2 cellular contexts compared by ENCODE assay signal in the genomic region with DNA sequence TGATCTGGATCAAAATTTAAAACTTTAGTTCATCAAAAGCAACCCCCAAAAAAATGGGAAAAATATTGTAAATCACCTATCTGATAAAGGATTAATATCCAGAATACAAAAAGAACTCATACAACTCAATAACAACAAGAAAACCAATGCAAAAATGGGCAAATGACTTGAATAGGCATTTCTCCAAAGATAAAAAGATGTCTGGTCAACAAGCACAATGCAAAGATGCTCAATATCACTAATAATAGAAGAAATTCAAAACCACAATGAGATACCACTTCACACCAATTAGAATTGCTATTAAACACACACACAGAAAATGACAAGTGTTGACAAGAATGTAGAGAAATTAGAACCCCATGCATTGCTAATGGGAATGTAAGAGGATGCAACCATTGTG.
TF ChIP-seq lines count a peak whose summit lies in the region.

No MANE protein-coding gene starts in this region.

TF ChIP-seq in HEK293, 187 proteins besides CTCF, POLR2A, EP300 and RAD21:
- TF ChIP-seq, protein P1, sequence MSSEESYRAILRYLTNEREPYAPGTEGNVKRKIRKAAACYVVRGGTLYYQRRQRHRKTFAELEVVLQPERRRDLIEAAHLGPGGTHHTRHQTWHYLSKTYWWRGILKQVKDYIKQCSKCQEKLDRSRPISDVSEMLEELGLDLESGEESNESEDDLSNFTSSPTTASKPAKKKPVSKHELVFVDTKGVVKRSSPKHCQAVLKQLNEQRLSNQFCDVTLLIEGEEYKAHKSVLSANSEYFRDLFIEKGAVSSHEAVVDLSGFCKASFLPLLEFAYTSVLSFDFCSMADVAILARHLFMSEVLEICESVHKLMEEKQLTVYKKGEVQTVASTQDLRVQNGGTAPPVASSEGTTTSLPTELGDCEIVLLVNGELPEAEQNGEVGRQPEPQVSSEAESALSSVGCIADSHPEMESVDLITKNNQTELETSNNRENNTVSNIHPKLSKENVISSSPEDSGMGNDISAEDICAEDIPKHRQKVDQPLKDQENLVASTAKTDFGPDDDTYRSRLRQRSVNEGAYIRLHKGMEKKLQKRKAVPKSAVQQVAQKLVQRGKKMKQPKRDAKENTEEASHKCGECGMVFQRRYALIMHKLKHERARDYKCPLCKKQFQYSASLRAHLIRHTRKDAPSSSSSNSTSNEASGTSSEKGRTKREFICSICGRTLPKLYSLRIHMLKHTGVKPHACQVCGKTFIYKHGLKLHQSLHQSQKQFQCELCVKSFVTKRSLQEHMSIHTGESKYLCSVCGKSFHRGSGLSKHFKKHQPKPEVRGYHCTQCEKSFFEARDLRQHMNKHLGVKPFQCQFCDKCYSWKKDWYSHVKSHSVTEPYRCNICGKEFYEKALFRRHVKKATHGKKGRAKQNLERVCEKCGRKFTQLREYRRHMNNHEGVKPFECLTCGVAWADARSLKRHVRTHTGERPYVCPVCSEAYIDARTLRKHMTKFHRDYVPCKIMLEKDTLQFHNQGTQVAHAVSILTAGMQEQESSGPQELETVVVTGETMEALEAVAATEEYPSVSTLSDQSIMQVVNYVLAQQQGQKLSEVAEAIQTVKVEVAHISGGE (tag by site-specific recombination; conservative IDR thresholded peaks at IDR 0.05; ENCODE audit: low read depth), result no peak
- TF ChIP-seq, protein P2, sequence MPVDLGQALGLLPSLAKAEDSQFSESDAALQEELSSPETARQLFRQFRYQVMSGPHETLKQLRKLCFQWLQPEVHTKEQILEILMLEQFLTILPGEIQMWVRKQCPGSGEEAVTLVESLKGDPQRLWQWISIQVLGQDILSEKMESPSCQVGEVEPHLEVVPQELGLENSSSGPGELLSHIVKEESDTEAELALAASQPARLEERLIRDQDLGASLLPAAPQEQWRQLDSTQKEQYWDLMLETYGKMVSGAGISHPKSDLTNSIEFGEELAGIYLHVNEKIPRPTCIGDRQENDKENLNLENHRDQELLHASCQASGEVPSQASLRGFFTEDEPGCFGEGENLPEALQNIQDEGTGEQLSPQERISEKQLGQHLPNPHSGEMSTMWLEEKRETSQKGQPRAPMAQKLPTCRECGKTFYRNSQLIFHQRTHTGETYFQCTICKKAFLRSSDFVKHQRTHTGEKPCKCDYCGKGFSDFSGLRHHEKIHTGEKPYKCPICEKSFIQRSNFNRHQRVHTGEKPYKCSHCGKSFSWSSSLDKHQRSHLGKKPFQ (tag by site-specific recombination; IDR thresholded peaks at IDR 0.05), result no peak
- TF ChIP-seq, protein P3, sequence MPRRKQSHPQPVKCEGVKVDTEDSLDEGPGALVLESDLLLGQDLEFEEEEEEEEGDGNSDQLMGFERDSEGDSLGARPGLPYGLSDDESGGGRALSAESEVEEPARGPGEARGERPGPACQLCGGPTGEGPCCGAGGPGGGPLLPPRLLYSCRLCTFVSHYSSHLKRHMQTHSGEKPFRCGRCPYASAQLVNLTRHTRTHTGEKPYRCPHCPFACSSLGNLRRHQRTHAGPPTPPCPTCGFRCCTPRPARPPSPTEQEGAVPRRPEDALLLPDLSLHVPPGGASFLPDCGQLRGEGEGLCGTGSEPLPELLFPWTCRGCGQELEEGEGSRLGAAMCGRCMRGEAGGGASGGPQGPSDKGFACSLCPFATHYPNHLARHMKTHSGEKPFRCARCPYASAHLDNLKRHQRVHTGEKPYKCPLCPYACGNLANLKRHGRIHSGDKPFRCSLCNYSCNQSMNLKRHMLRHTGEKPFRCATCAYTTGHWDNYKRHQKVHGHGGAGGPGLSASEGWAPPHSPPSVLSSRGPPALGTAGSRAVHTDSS (tag by site-specific recombination; IDR thresholded peaks at IDR 0.05), result no peak
- peak; percentile 70 for TF ChIP-seq SETDB1 (IDR thresholded peaks at IDR 0.05; ENCODE audit: insufficient read length, low read length)
TF ChIP-seq in HEK293: peak in this region for 1.

TF ChIP-seq in WTC11, 78 proteins besides CTCF, POLR2A, EP300 and RAD21 (continued from another document):
- TF ChIP-seq, protein P4, sequence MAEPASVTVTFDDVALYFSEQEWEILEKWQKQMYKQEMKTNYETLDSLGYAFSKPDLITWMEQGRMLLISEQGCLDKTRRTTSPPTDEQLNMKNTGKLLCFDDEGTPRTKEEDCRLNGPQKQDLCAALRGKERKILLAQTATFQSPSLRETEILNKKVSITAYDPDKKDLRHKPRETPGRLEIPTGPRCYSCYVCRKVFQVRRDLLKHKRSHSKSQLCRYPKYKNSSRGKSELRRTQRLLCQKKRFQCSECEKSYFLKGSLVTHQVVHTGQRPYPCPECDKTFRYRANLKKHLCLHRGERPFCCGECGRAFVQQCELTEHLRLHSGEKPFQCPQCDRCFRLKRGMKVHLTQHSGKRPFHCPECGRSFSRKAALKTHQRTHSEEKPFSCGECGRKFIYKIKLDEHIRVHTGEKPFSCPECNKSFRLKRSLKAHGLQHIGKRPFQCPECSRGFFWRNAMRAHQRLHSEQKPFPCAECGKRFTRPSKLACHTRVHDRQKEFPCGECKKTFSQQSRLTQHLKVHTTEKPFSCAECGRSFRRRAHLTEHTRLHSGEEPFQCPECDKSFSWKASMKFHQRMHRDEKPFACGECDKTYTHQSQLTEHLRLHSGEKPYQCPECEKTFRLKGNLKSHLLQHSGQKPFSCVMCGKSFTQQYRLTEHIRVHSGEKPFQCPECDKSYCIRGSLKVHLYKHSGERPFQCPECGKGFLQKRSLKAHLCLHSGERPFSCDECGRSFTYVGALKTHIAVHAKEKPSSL (CRISPR knock-in tag; conservative IDR thresholded peaks at IDR 0.05), result no peak
- TF ChIP-seq GRHL2 (CRISPR knock-in tag; IDR thresholded peaks at IDR 0.05; ENCODE audit: insufficient replicate concordance, severe bottlenecking) (no peak), JUN (CRISPR knock-in tag; IDR thresholded peaks at IDR 0.05) (no peak), ZNF396 (CRISPR knock-in tag; IDR thresholded peaks at IDR 0.05; ENCODE audit: borderline replicate concordance) (no peak), HMGA2 (CRISPR knock-in tag; IDR thresholded peaks at IDR 0.05) (no peak), ZNF232 (CRISPR knock-in tag; IDR thresholded peaks at IDR 0.05) (no peak), TEAD4 (CRISPR knock-in tag; IDR thresholded peaks at IDR 0.05) (no peak), MXD4 (CRISPR knock-in tag; IDR thresholded peaks at IDR 0.05; ENCODE audit: borderline replicate concordance) (no peak), NR1H2 (CRISPR knock-in tag; IDR thresholded peaks at IDR 0.05) (no peak)
- TF ChIP-seq, protein P5, sequence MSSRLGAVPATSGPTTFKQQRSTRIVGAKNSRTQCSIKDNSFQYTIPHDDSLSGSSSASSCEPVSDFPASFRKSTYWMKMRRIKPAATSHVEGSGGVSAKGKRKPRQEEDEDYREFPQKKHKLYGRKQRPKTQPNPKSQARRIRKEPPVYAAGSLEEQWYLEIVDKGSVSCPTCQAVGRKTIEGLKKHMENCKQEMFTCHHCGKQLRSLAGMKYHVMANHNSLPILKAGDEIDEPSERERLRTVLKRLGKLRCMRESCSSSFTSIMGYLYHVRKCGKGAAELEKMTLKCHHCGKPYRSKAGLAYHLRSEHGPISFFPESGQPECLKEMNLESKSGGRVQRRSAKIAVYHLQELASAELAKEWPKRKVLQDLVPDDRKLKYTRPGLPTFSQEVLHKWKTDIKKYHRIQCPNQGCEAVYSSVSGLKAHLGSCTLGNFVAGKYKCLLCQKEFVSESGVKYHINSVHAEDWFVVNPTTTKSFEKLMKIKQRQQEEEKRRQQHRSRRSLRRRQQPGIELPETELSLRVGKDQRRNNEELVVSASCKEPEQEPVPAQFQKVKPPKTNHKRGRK (CRISPR knock-in tag; IDR thresholded peaks at IDR 0.05; ENCODE audit: borderline replicate concordance), result no peak
- TF ChIP-seq, protein P6, sequence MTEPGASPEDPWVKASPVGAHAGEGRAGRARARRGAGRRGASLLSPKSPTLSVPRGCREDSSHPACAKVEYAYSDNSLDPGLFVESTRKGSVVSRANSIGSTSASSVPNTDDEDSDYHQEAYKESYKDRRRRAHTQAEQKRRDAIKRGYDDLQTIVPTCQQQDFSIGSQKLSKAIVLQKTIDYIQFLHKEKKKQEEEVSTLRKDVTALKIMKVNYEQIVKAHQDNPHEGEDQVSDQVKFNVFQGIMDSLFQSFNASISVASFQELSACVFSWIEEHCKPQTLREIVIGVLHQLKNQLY (CRISPR knock-in tag; IDR thresholded peaks at IDR 0.05), result no peak
- TF ChIP-seq, protein P7, sequence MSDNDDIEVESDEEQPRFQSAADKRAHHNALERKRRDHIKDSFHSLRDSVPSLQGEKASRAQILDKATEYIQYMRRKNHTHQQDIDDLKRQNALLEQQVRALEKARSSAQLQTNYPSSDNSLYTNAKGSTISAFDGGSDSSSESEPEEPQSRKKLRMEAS (CRISPR knock-in tag; IDR thresholded peaks at IDR 0.05), result no peak
TF ChIP-seq in WTC11: peak in this region for 0.
